ENCODE assay signal across 23 cellular contexts in genomic region chr12:24228980-24229730, GRCh38.
DNase-seq lines count a peak whose midpoint lies in the region; ATAC-seq and TF ChIP-seq lines count a peak whose summit lies in the region.
"Had no signal": no experiment of that assay in that cellular context is flagged by ENCODE, and none has a peak within 500 bp of the region (broad histone marks: within the 10 kb centered on the region; RNA-seq: fewer than 3 reads in every experiment).

No MANE protein-coding gene starts in this region.

- no peak overlapping the region for H3K23ac ChIP-seq in mesendoderm (ENCODE audit: low read length)

- H2BK15ac ChIP-seq in mesendoderm (replicated peaks; ENCODE audit: low read depth) = peak overlapping the region; percentile 85

- H3K79me2 ChIP-seq in mesendoderm (ENCODE audit: control insufficient read depth, insufficient read depth, low read length) = no peaks in the 10 kb centered on the region

- H3K4ac ChIP-seq in mesendoderm (ENCODE audit: low read depth, low read length) = peak overlapping the region; percentile 71

- no peak overlapping the region for H3K4me2 ChIP-seq in mesendoderm (ENCODE audit: low read length)
- H3K4me2 ChIP-seq: KMS-11, PC-9 had no signal

- H3K4me3 ChIP-seq in ectodermal cell (ENCODE audit: insufficient read depth, low read depth, low read length) = no peak overlapping the region
- no peak overlapping the region for H3K4me3 ChIP-seq in mesendoderm (ENCODE audit: low read length)
- H3K4me3 ChIP-seq: gastrocnemius medialis, HAP-1, ovary, PC-9 had no signal

- no peaks in the 10 kb centered on the region for H3K27me3 Mint-ChIP-seq in natural killer cell treated with Interleukin-12 subunit alpha and Interleukin-12 subunit beta and Interleukin-15 and Interleukin-18, amount 100 ng/mL, for 72 hours
- H3K27me3 Mint-ChIP-seq in natural killer cell (ENCODE audit: low read depth in 2 of 2) = no peaks in the 10 kb centered on the region
- H3K27me3 Mint-ChIP-seq: B cell; stimulated activated naive CD8-positive, alpha-beta T cell treated with anti-CD3 and anti-CD28 coated beads, Interleukin-15, Interleukin-2, amounts not matched to agents 100 ng/mL and 50 ng/mL, for 24 hours had no signal

- H3K36me3 Mint-ChIP-seq in natural killer cell treated with Interleukin-12 subunit alpha and Interleukin-12 subunit beta and Interleukin-15 and Interleukin-18, amount 100 ng/mL, for 72 hours = no peaks in the 10 kb centered on the region
- H3K36me3 Mint-ChIP-seq in natural killer cell = no peaks in the 10 kb centered on the region

- DNase-seq in natural killer cell treated with Interleukin-12 subunit alpha and Interleukin-12 subunit beta and Interleukin-15 and Interleukin-18, amount 100 ng/mL, for 72 hours (ENCODE audit: low spot score) = no peak
- DNase-seq in natural killer cell (no peak), mesendoderm (no peak), NCI-H187 (lab: John Stamatoyannopoulos, UW) (no peak), COLO668 (lab: John Stamatoyannopoulos, UW; ENCODE audit: unreplicated experiment) (no peak), inferior parietal cortex (ENCODE audit: extremely low spot score) (no peak)
- no peak for DNase-seq in NK-92 treated with Interleukin-12 subunit alpha and Interleukin-12 subunit beta, amount 100 ng/mL, for 24 hours (lab: John Stamatoyannopoulos, UW)
- DNase-seq: 8988T; activated CD4-positive, alpha-beta T cell treated with anti-CD3 and anti-CD28 coated beads for 1 hour; activated CD8-positive, alpha-beta T cell treated with anti-CD3 and anti-CD28 coated beads, Interleukin-2, amount 10 ng/mL, durations not matched to agents 7 days and 5 days; activated naive CD4-positive, alpha-beta T cell; central memory CD4-positive, alpha-beta T cell; erythroblast; gastrocnemius medialis; NCI-H345; ovary; PC-9 had no signal

- H3K9me3 ChIP-seq in ectodermal cell (ENCODE audit: control insufficient read depth, low read length) = no peaks in the 10 kb centered on the region
- H3K9me3 ChIP-seq: gastrocnemius medialis, HAP-1, ovary had no signal

- H2BK5ac ChIP-seq in mesendoderm (ENCODE audit: low read length) = peak overlapping the region; percentile 61

- H3K9me3 Mint-ChIP-seq in natural killer cell treated with Interleukin-12 subunit alpha and Interleukin-12 subunit beta and Interleukin-15 and Interleukin-18, amount 100 ng/mL, for 72 hours = peaks cover 3% of the 10 kb centered on the region
- no peaks in the 10 kb centered on the region for H3K9me3 Mint-ChIP-seq in natural killer cell
- H3K9me3 Mint-ChIP-seq: stimulated activated naive CD8-positive, alpha-beta T cell treated with anti-CD3 and anti-CD28 coated beads, Interleukin-15, Interleukin-2, amounts not matched to agents 100 ng/mL and 50 ng/mL, for 24 hours; type B pancreatic cell had no signal

- H3K4me3 Mint-ChIP-seq in natural killer cell treated with Interleukin-12 subunit alpha and Interleukin-12 subunit beta and Interleukin-15 and Interleukin-18, amount 100 ng/mL, for 72 hours = peak overlapping the region; percentile 4
- H3K4me3 Mint-ChIP-seq in natural killer cell = no peak overlapping the region
- H3K4me3 Mint-ChIP-seq: activated CD8-positive, alpha-beta T cell treated with anti-CD3 and anti-CD28 coated beads, Interleukin-2, amount 10 ng/mL, durations not matched to agents 7 days and 5 days; B cell; stimulated activated naive CD8-positive, alpha-beta T cell treated with anti-CD3 and anti-CD28 coated beads, Interleukin-15, Interleukin-2, amounts not matched to agents 100 ng/mL and 50 ng/mL, for 24 hours; type B pancreatic cell had no signal

- intact Hi-C loops in natural killer cell (cut with micrococcal nuclease) = no loop called here

- peaks cover 3 to 5% of the 10 kb centered on the region in 2 donors for H3K4me1 Mint-ChIP-seq in natural killer cell treated with Interleukin-12 subunit alpha and Interleukin-12 subunit beta and Interleukin-15 and Interleukin-18, amount 100 ng/mL, for 72 hours (ENCODE audit: low read depth in 2 of 2)
- no peaks in the 10 kb centered on the region for H3K4me1 Mint-ChIP-seq in natural killer cell

- no peaks in the 10 kb centered on the region for H3K27me3 ChIP-seq in ectodermal cell (ENCODE audit: control insufficient read depth, insufficient read depth, low read length, poor library complexity, severe bottlenecking)
- no peaks in the 10 kb centered on the region for H3K27me3 ChIP-seq in mesendoderm (ENCODE audit: insufficient read depth, low read length, poor library complexity)
- H3K27me3 ChIP-seq: gastrocnemius medialis, ovary had no signal

- H3K27ac ChIP-seq in ectodermal cell (ENCODE audit: insufficient read depth, low read depth, low read length, poor library complexity, severe bottlenecking) = peak overlapping the region; percentile 47
- H3K27ac ChIP-seq in mesendoderm (ENCODE audit: low read depth, low read length) = peak overlapping the region; percentile 44
- H3K27ac ChIP-seq: gastrocnemius medialis, KMS-11, ovary, PC-9 had no signal

- peak overlapping the region; percentile 94 for H3K18ac ChIP-seq in mesendoderm (ENCODE audit: low read length)

- whole genome bisulfite sequencing in ectodermal cell, 2 experiments = 76 to 83% methylated on average over 11 of the region's 11 CpGs
- WGBS in mesendoderm (ENCODE audit: extremely low coverage, insufficient coverage, low lambda C conversion rate) = no CpG with 5 or more reads among the region's 11 CpGs

- no peaks in the 10 kb centered on the region for H3K79me1 ChIP-seq in mesendoderm (ENCODE audit: low read length)

- peak overlapping the region; percentile 67 for H3K56ac ChIP-seq in mesendoderm (ENCODE audit: low read length)

- no peak overlapping the region for H3K9ac ChIP-seq in mesendoderm (ENCODE audit: low read length)
- H3K9ac ChIP-seq: KMS-11 had no signal

- H3K36me3 ChIP-seq in ectodermal cell (ENCODE audit: control insufficient read depth, insufficient read depth, low read length) (no peaks in the 10 kb centered on the region), mesendoderm (ENCODE audit: control insufficient read depth, insufficient read depth, low read length) (no peaks in the 10 kb centered on the region)
- H3K36me3 ChIP-seq: gastrocnemius medialis, HAP-1, ovary had no signal

- H4K8ac ChIP-seq in mesendoderm (ENCODE audit: low read depth, low read length) = peak overlapping the region; percentile 76

- H2AK5ac ChIP-seq in mesendoderm (ENCODE audit: low read length) = peak overlapping the region; percentile 2

- no peak overlapping the region for H4K5ac ChIP-seq in mesendoderm (ENCODE audit: low read length)

- no peak for ATAC-seq in natural killer cell treated with Interleukin-12 subunit alpha and Interleukin-12 subunit beta and Interleukin-15 and Interleukin-18, amount 100 ng/mL, for 72 hours
- ATAC-seq in natural killer cell = no peak
- ATAC-seq: activated CD8-positive, alpha-beta T cell treated with anti-CD3 and anti-CD28 coated beads, Interleukin-2, amount 10 ng/mL, durations not matched to agents 7 days and 5 days; gastrocnemius medialis had no signal

- no peak overlapping the region for H3K27ac Mint-ChIP-seq in natural killer cell treated with Interleukin-12 subunit alpha and Interleukin-12 subunit beta and Interleukin-15 and Interleukin-18, amount 100 ng/mL, for 72 hours
- H3K27ac Mint-ChIP-seq in natural killer cell = no peak overlapping the region
- H3K27ac Mint-ChIP-seq: activated CD8-positive, alpha-beta T cell treated with anti-CD3 and anti-CD28 coated beads, Interleukin-2, amount 10 ng/mL, durations not matched to agents 7 days and 5 days; B cell; stimulated activated naive CD8-positive, alpha-beta T cell treated with anti-CD3 and anti-CD28 coated beads, Interleukin-15, Interleukin-2, amounts not matched to agents 100 ng/mL and 50 ng/mL, for 24 hours had no signal

- H3K4me1 ChIP-seq in ectodermal cell (ENCODE audit: control insufficient read depth, insufficient read depth, low read length) (peaks cover 41% of the 10 kb centered on the region), mesendoderm (ENCODE audit: control insufficient read depth, low read depth, low read length) (peaks cover 18% of the 10 kb centered on the region)
- H3K4me1 ChIP-seq: gastrocnemius medialis had no signal

- peak overlapping the region; percentile 82 for H2BK120ac ChIP-seq in mesendoderm (ENCODE audit: low read depth, low read length)

- no peak for TF ChIP-seq CTCF in natural killer cell (IDR thresholded peaks at IDR 0.05)
